ENCODE assay signal across 8 cellular contexts in genomic region chr17:75031972-75032895, GRCh38. TPM values are rescaled to one million over a fixed set of nuclear protein-coding genes. Genes with fewer than 3 reads are reported as not detected.
DNase-seq lines count a peak whose midpoint lies in the region; ATAC-seq, FAIRE-seq and TF ChIP-seq lines count a peak whose summit lies in the region.

No MANE protein-coding gene starts in this region.

- H2BK120ac ChIP-seq in mesenchymal stem cell (ENCODE audit: low read depth, low read length): no peak overlapping the region

- peak overlapping the region; percentile 89 for H3K4me2 ChIP-seq in A549
- peak overlapping the region; percentile 55 for H3K4me2 ChIP-seq in mesenchymal stem cell (ENCODE audit: low read length, poor library complexity, severe bottlenecking)

- no peak; the same call in 1 of the 2 replicates for TF ChIP-seq POLR2A in A549 (IDR thresholded peaks at IDR 0.05; ENCODE audit: low read length)
- peak; percentile 6 for TF ChIP-seq POLR2A in H54 (IDR thresholded peaks at IDR 0.05; ENCODE audit: low read depth, low read length)

- no peaks in the 10 kb centered on the region for H3K9me3 ChIP-seq in A549
- no peaks in the 10 kb centered on the region for H3K9me3 ChIP-seq in endocrine pancreas (ENCODE audit: control insufficient read depth, low read length)
- peaks cover 11% of the 10 kb centered on the region for H3K9me3 ChIP-seq in mesenchymal stem cell (ENCODE audit: control insufficient read depth, low read length)

- POLR2A ChIA-PET in A549 (lab: Yijun Ruan, JAX): interaction anchor here (0.5 to 2.1 kb wide), 8 partner anchors 13 to 159 kb away, joined by 3 to 24 read pairs (median 4); partner anchors contain the start of genes FDXR, JPT1 and MRPL58
- POLR2A ChIA-PET in activated CD4-positive, alpha-beta memory T cell treated with anti-CD3 and anti-CD28 coated beads, Interleukin-2, amount 10 ng/mL, durations not matched to agents 7 days and 5 days (lab: Charles Lee): interaction anchor here (0.6 to 2.4 kb wide), 8 partner anchors 9 to 257 kb away, joined by 3 to 15 read pairs (median 3); partner anchors contain the start of genes ATP5PD, KCTD2, MRPL58 and SLC25A19

- no peak overlapping the region for H2BK5ac ChIP-seq in mesenchymal stem cell (ENCODE audit: low read depth, low read length, poor library complexity, severe bottlenecking)

- peaks cover 3% of the 10 kb centered on the region for H3K36me3 Mint-ChIP-seq in activated CD4-positive, alpha-beta memory T cell treated with anti-CD3 and anti-CD28 coated beads, Interleukin-2, amount 10 ng/mL, durations not matched to agents 7 days and 5 days (ENCODE audit: low read depth)

- H3K4me3 ChIP-seq in A549 (peak overlapping the region; percentile 73), endocrine pancreas (ENCODE audit: control insufficient read depth, insufficient read depth, low read length) (peak overlapping the region; percentile 52), mesenchymal stem cell (ENCODE audit: insufficient read depth in 1 of 2, low read depth in 1 of 2, low read length in 2 of 2) (peak overlapping the region in 1 of 2 experiments; percentile 93)

- no peak for TF ChIP-seq CTCF in A549 (IDR thresholded peaks at IDR 0.05)

- no peak overlapping the region for H3K14ac ChIP-seq in mesenchymal stem cell (ENCODE audit: low read length in 2 of 2)

- TF ChIP-seq RAD21 in A549 (conservative IDR thresholded peaks at IDR 0.05 in 1 of 2, IDR thresholded peaks at IDR 0.05 in 1 of 2): no peak

- H4K8ac ChIP-seq in mesenchymal stem cell (ENCODE audit: low read length): no peak overlapping the region

- H4K91ac ChIP-seq in mesenchymal stem cell (ENCODE audit: low read length): no peak overlapping the region

- no peak overlapping the region for H2BK12ac ChIP-seq in mesenchymal stem cell (ENCODE audit: low read length in 2 of 2)

- FAIRE-seq in A549 (lab: Jason Lieb, UNC) (no peak), H54 (lab: Jason Lieb, UNC) (peak; percentile 64)

- no peak overlapping the region for H3K4ac ChIP-seq in mesenchymal stem cell (ENCODE audit: low read depth in 1 of 2, low read length in 2 of 2)

- DNase-seq in A549 (ENCODE audit: low read depth in 1 of 2, low spot score in 1 of 2): peak; percentile 86 to 98
- peak; percentile 93 for DNase-seq in H54 (ENCODE audit: insufficient read length, low spot score)
- DNase-seq in NCI-H524 (lab: John Stamatoyannopoulos, UW): peak; percentile 91 to 95
- peak; percentile 66 for DNase-seq in activated CD4-positive, alpha-beta memory T cell treated with anti-CD3 and anti-CD28 coated beads, Interleukin-2, amount 10 ng/mL, durations not matched to agents 7 days and 5 days
- DNase-seq in mesenchymal stem cell: peak; percentile 79
- peak; percentile 34 for DNase-seq in stimulated activated CD8-positive, alpha-beta memory T cell treated with anti-CD3 and anti-CD28 coated beads, Interleukin-12 subunit alpha, Interleukin-12 subunit beta, amount 100 ng/mL, for 4 hours (ENCODE audit: low read depth)
- DNase-seq in NK-92 (lab: John Stamatoyannopoulos, UW; ENCODE audit: unreplicated experiment): no peak

- TF ChIP-seq EP300 in A549 (IDR thresholded peaks at IDR 0.05): no peak

- H3K27ac Mint-ChIP-seq in activated CD4-positive, alpha-beta memory T cell treated with anti-CD3 and anti-CD28 coated beads, Interleukin-2, amount 10 ng/mL, durations not matched to agents 7 days and 5 days: peak overlapping the region; percentile 53

- no peaks in the 10 kb centered on the region for H3K9me3 Mint-ChIP-seq in activated CD4-positive, alpha-beta memory T cell treated with anti-CD3 and anti-CD28 coated beads, Interleukin-2, amount 10 ng/mL, durations not matched to agents 7 days and 5 days

- CTCF ChIA-PET in A549 (lab: Yijun Ruan, JAX): interaction anchor here (0.6 to 6.2 kb wide), 15 partner anchors 11 to 113 kb away, joined by 3 to 60 read pairs (median 5); partner anchors contain the start of genes CDR2L, MRPL58, NT5C and OTOP2
- CTCF ChIA-PET in activated CD4-positive, alpha-beta memory T cell treated with anti-CD3 and anti-CD28 coated beads, Interleukin-2, amount 10 ng/mL, durations not matched to agents 7 days and 5 days (lab: Charles Lee): interaction anchor here (0.8 to 5.3 kb wide), 4 partner anchors 19 to 71 kb away, joined by 3 to 29 read pairs (median 6); partner anchors contain the start of gene MRPL58

- no peak overlapping the region for H2AK5ac ChIP-seq in mesenchymal stem cell (ENCODE audit: low read length, severe bottlenecking)

- 26% methylated on average over 15 of the region's 15 CpGs for WGBS in A549 (ENCODE audit: missing lambda C conversion rate)
- WGBS in mesenchymal stem cell: 56% methylated on average over 15 of the region's 15 CpGs

- peak; percentile 26 to 38 for ATAC-seq in A549

- H3K36me3 ChIP-seq in endocrine pancreas (ENCODE audit: control insufficient read depth, insufficient read depth, low read length) (no peaks in the 10 kb centered on the region), mesenchymal stem cell (ENCODE audit: control insufficient read depth in 1 of 2, insufficient read depth in 2 of 2, low read depth in 1 of 2, low read length in 2 of 2) (peaks cover under 1 to 6% of the 10 kb centered on the region in 2 experiments)

- no peak overlapping the region for H3K18ac ChIP-seq in mesenchymal stem cell (ENCODE audit: low read depth in 1 of 2, low read length in 2 of 2)

- H3K4me1 Mint-ChIP-seq in activated CD4-positive, alpha-beta memory T cell treated with anti-CD3 and anti-CD28 coated beads, Interleukin-2, amount 10 ng/mL, durations not matched to agents 7 days and 5 days: peaks cover 48% of the 10 kb centered on the region

- peaks cover 8% of the 10 kb centered on the region for H3K27me3 Mint-ChIP-seq in activated CD4-positive, alpha-beta memory T cell treated with anti-CD3 and anti-CD28 coated beads, Interleukin-2, amount 10 ng/mL, durations not matched to agents 7 days and 5 days

- peaks cover 28% of the 10 kb centered on the region for H3K4me1 ChIP-seq in A549
- H3K4me1 ChIP-seq in endocrine pancreas (ENCODE audit: control insufficient read depth, insufficient read depth, low read length): no peaks in the 10 kb centered on the region
- peaks cover 17% of the 10 kb centered on the region for H3K4me1 ChIP-seq in mesenchymal stem cell (ENCODE audit: control insufficient read depth, insufficient read depth, low read depth, low read length)

- no peak overlapping the region for H3K9ac ChIP-seq in endocrine pancreas (ENCODE audit: control insufficient read depth, insufficient read depth, low read length)
- H3K9ac ChIP-seq in mesenchymal stem cell (ENCODE audit: low read length): peak overlapping the region; percentile 99

- no peak overlapping the region for H2BK15ac ChIP-seq in mesenchymal stem cell (ENCODE audit: low read depth, poor library complexity, severe bottlenecking)

- H3K27me3 ChIP-seq in endocrine pancreas (ENCODE audit: control insufficient read depth, insufficient read depth, low read length) (no peaks in the 10 kb centered on the region), mesenchymal stem cell (ENCODE audit: control insufficient read depth in 1 of 2, insufficient read depth in 1 of 2, low read length in 2 of 2) (no peaks in the 10 kb centered on the region)

- H3K4me3 Mint-ChIP-seq in activated CD4-positive, alpha-beta memory T cell treated with anti-CD3 and anti-CD28 coated beads, Interleukin-2, amount 10 ng/mL, durations not matched to agents 7 days and 5 days: peak overlapping the region; percentile 66

- H3K79me1 ChIP-seq in mesenchymal stem cell (replicated peaks; ENCODE audit: low read length, poor library complexity, severe bottlenecking): no peaks in the 10 kb centered on the region

- no peak overlapping the region for H3K23ac ChIP-seq in mesenchymal stem cell (ENCODE audit: low read length in 2 of 2)

- H2AFZ ChIP-seq in mesenchymal stem cell (ENCODE audit: low read depth, low read length): no peak overlapping the region

- H3K27ac ChIP-seq in A549 (peak overlapping the region; percentile 4 to 59; a peak in 4 of 6 replicates), mesenchymal stem cell (ENCODE audit: low read length, poor library complexity, severe bottlenecking) (no peak overlapping the region)

RNA-seq across cellular contexts. Expression of gene ATP5PD, which starts 14.5 kb away (rescaled TPM):
- polyA plus RNA-seq in A549 (2011; rRNA removed): 314 and 333 TPM in 2 replicates
- polyA plus RNA-seq in A549 (2012; cell fraction: cytosol; rRNA removed): 255 and 282 TPM in 2 replicates
- 105 and 172 TPM in 2 replicates for polyA plus RNA-seq in A549 (2012; cell fraction: nucleus; rRNA removed)
- polyA plus RNA-seq in A549 (2017; fragmentation: RNase III; extraction: RNeasy Plus Mini Kit Qiagen cat#74134 plus additional on column Dnase treatment): 429 to 463 TPM (median 440 TPM) in 3 replicates
- 103 and 169 TPM in 2 replicates for polyA minus RNA-seq in A549 (2011; rRNA and poly(A)+ RNA removed)
- total RNA-seq in activated CD4-positive, alpha-beta memory T cell treated with anti-CD3 and anti-CD28 coated beads, Interleukin-2, amount 10 ng/mL, durations not matched to agents 7 days and 5 days: 100 to 1,000 TPM; 242 TPM
- 488 TPM for polyA plus RNA-seq in mesenchymal stem cell (2013, experiment 1 of 2)
- polyA plus RNA-seq in mesenchymal stem cell (2013, experiment 2 of 2): 495 TPM

RNA-seq across cellular contexts. Expression of gene KCTD2, which starts 14.8 kb away (rescaled TPM):
- polyA plus RNA-seq in A549 (2011; rRNA removed): 31.3 and 34.1 TPM in 2 replicates
- 19.5 and 22.6 TPM in 2 replicates for polyA plus RNA-seq in A549 (2012; cell fraction: cytosol; rRNA removed)
- polyA plus RNA-seq in A549 (2012; cell fraction: nucleus; rRNA removed): 17.5 and 23.1 TPM in 2 replicates
- polyA plus RNA-seq in A549 (2017; fragmentation: RNase III; extraction: RNeasy Plus Mini Kit Qiagen cat#74134 plus additional on column Dnase treatment): 16.3 to 18.8 TPM (median 18.6 TPM) in 3 replicates
- 22.1 and 25.9 TPM in 2 replicates for polyA minus RNA-seq in A549 (2011; rRNA and poly(A)+ RNA removed)
- total RNA-seq in activated CD4-positive, alpha-beta memory T cell treated with anti-CD3 and anti-CD28 coated beads, Interleukin-2, amount 10 ng/mL, durations not matched to agents 7 days and 5 days: 10 to 100 TPM; 24.2 to 24.9 TPM
- polyA plus RNA-seq in mesenchymal stem cell (2013, experiment 1 of 2): 11.7 TPM
- polyA plus RNA-seq in mesenchymal stem cell (2013, experiment 2 of 2): 11.8 TPM

RNA-seq across cellular contexts. Expression of gene MRPL58, which starts 19.8 kb away (rescaled TPM):
- polyA plus RNA-seq in A549 (2011; rRNA removed): 86.4 and 127 TPM in 2 replicates
- polyA plus RNA-seq in A549 (2012; cell fraction: cytosol; rRNA removed): 104 and 113 TPM in 2 replicates
- 49.1 and 82.1 TPM in 2 replicates for polyA plus RNA-seq in A549 (2012; cell fraction: nucleus; rRNA removed)
- 89.4 to 105 TPM (median 95.3 TPM) in 3 replicates for polyA plus RNA-seq in A549 (2017; fragmentation: RNase III; extraction: RNeasy Plus Mini Kit Qiagen cat#74134 plus additional on column Dnase treatment)
- 31.3 and 32.4 TPM in 2 replicates for polyA minus RNA-seq in A549 (2011; rRNA and poly(A)+ RNA removed)
- total RNA-seq in activated CD4-positive, alpha-beta memory T cell treated with anti-CD3 and anti-CD28 coated beads, Interleukin-2, amount 10 ng/mL, durations not matched to agents 7 days and 5 days: 10 to 100 TPM; 45.4 to 49.6 TPM
- 30.1 TPM for polyA plus RNA-seq in mesenchymal stem cell (2013, experiment 1 of 2)
- polyA plus RNA-seq in mesenchymal stem cell (2013, experiment 2 of 2): 29.8 TPM

RNA-seq across cellular contexts. Expression of gene CDR2L, which starts 44.8 kb away (rescaled TPM):
- polyA plus RNA-seq in A549 (2011; rRNA removed): 18.0 and 18.5 TPM in 2 replicates
- polyA plus RNA-seq in A549 (2012; cell fraction: cytosol; rRNA removed): 25.6 and 34.4 TPM in 2 replicates
- 38.5 and 49.0 TPM in 2 replicates for polyA plus RNA-seq in A549 (2012; cell fraction: nucleus; rRNA removed)
- polyA plus RNA-seq in A549 (2017; fragmentation: RNase III; extraction: RNeasy Plus Mini Kit Qiagen cat#74134 plus additional on column Dnase treatment): 26.9 to 34.0 TPM (median 30.0 TPM) in 3 replicates
- polyA minus RNA-seq in A549 (2011; rRNA and poly(A)+ RNA removed): 16.6 and 21.8 TPM in 2 replicates
- total RNA-seq in activated CD4-positive, alpha-beta memory T cell treated with anti-CD3 and anti-CD28 coated beads, Interleukin-2, amount 10 ng/mL, durations not matched to agents 7 days and 5 days: under 1 TPM; 0.50 to 0.63 TPM
- 30.2 TPM for polyA plus RNA-seq in mesenchymal stem cell (2013, experiment 1 of 2)
- 29.7 TPM for polyA plus RNA-seq in mesenchymal stem cell (2013, experiment 2 of 2)

RNA-seq across cellular contexts. Expression of gene SLC16A5, which starts 55.5 kb away (rescaled TPM):
- 19.0 and 20.1 TPM in 2 replicates for polyA plus RNA-seq in A549 (2011; rRNA removed)
- polyA plus RNA-seq in A549 (2012; cell fraction: cytosol; rRNA removed): 33.8 and 57.1 TPM in 2 replicates
- 110 and 141 TPM in 2 replicates for polyA plus RNA-seq in A549 (2012; cell fraction: nucleus; rRNA removed)
- polyA plus RNA-seq in A549 (2017; fragmentation: RNase III; extraction: RNeasy Plus Mini Kit Qiagen cat#74134 plus additional on column Dnase treatment): 19.5 to 27.6 TPM (median 27.2 TPM) in 3 replicates
- 22.9 and 29.3 TPM in 2 replicates for polyA minus RNA-seq in A549 (2011; rRNA and poly(A)+ RNA removed)
- total RNA-seq in activated CD4-positive, alpha-beta memory T cell treated with anti-CD3 and anti-CD28 coated beads, Interleukin-2, amount 10 ng/mL, durations not matched to agents 7 days and 5 days: 10 to 100 TPM; 10.4 TPM
- polyA plus RNA-seq in mesenchymal stem cell (2013, experiment 1 of 2): 12.9 TPM
- polyA plus RNA-seq in mesenchymal stem cell (2013, experiment 2 of 2): 12.0 TPM
